Comparison of ENCODE assay signal across 8 cellular contexts in genomic region chr3:4722103-4722502, GRCh38.
DNase-seq lines count a peak whose midpoint lies in the region; ATAC-seq and TF ChIP-seq lines count a peak whose summit lies in the region.

No MANE protein-coding gene starts in this region.

- H3K27me3 ChIP-seq in GM23248 (replicated peaks; ENCODE audit: insufficient read depth) = no peaks in the 10 kb centered on the region
- no peaks in the 10 kb centered on the region for H3K27me3 ChIP-seq in right cardiac atrium (ENCODE audit: control insufficient read depth, insufficient read depth)
- no peaks in the 10 kb centered on the region for H3K27me3 ChIP-seq in spleen (replicated peaks in 1 of 7)

- peak overlapping the region; percentile 79 for H3K9ac ChIP-seq in GM23248

- in situ Hi-C loops in G401 (cut with HindIII; ENCODE audit: low sequenced_read_pairs) (no loop called here), GM23248 (cut with MboI) (no loop called here)

- DNase-seq in G401 (ENCODE audit: low spot score) (peak; percentile 72), GM23248 (peak; percentile 87), NCI-H345 treated with DMSO at 0.1 percent for 48 hours (lab: John Stamatoyannopoulos, UW; ENCODE audit: unreplicated experiment) (peak; percentile 2), right cardiac atrium (peak; percentile 57 to 80 (median 69)), spleen (no peak), KG1 (lab: John Stamatoyannopoulos, UW) (no peak)
- DNase-seq in activated naive CD8-positive, alpha-beta T cell treated with anti-CD3 and anti-CD28 coated beads for 36 hours = peak; percentile 24

- intact Hi-C loops in right cardiac atrium (cut with DNase I) = loop anchor here in 3 of 4 donors (5.0 to 10.0 kb wide), 5 partner anchors 93 to 463 kb away; partner anchors contain the start of genes BHLHE40 (in 2 of the 3) and EDEM1 (in 1 of the 3)
- intact Hi-C loops in spleen (cut with DNase I; ENCODE audit: low total_unique reads) = no loop called here

- peaks cover 8% of the 10 kb centered on the region for H3K36me3 Mint-ChIP-seq in activated naive CD8-positive, alpha-beta T cell treated with anti-CD3 and anti-CD28 coated beads for 36 hours

- peak in 9 of 11 experiments; percentile 23 to 57 (median 39) for TF ChIP-seq CTCF in spleen (IDR thresholded peaks at IDR 0.05 in 8 of 11, conservative IDR thresholded peaks at IDR 0.05 in 3 of 11)

- H3K9me2 ChIP-seq in GM23248 (ENCODE audit: insufficient read depth) = no peaks in the 10 kb centered on the region

- H3K79me2 ChIP-seq in GM23248 (ENCODE audit: insufficient read depth) = no peaks in the 10 kb centered on the region

- TF ChIP-seq POLR2A in spleen (IDR thresholded peaks at IDR 0.05) = no peak

- H3K4me3 ChIP-seq in GM23248 = peak overlapping the region; percentile 45; the same call in 1 of the 2 replicates
- no peak overlapping the region for H3K4me3 ChIP-seq in right cardiac atrium (ENCODE audit: low read length)
- no peak overlapping the region for H3K4me3 ChIP-seq in spleen

- peaks cover 41% of the 10 kb centered on the region for H3K4me1 Mint-ChIP-seq in activated naive CD8-positive, alpha-beta T cell treated with anti-CD3 and anti-CD28 coated beads for 36 hours

- peak overlapping the region; percentile 93 for H3K27ac ChIP-seq in GM23248
- peak overlapping the region; percentile 39 for H3K27ac ChIP-seq in right cardiac atrium (ENCODE audit: low read length)
- H3K27ac ChIP-seq in spleen = peak overlapping the region in 4 of 8 donors; percentile 4 to 46 (median 18)

- H4K20me1 ChIP-seq in GM23248 (ENCODE audit: insufficient read depth) = no peaks in the 10 kb centered on the region

- H3K4me2 ChIP-seq in GM23248 (ENCODE audit: unreplicated experiment) = peak overlapping the region; percentile 73

- no peaks in the 10 kb centered on the region for H3K9me3 Mint-ChIP-seq in activated naive CD8-positive, alpha-beta T cell treated with anti-CD3 and anti-CD28 coated beads for 36 hours

- peak overlapping the region; percentile 70 for H3K27ac Mint-ChIP-seq in activated naive CD8-positive, alpha-beta T cell treated with anti-CD3 and anti-CD28 coated beads for 36 hours

- ATAC-seq in right cardiac atrium = peak; percentile 76 to 78
- ATAC-seq in HG03045 (IDR thresholded peaks at IDR 0.05; ENCODE audit: unreplicated experiment) = no peak

- no peak overlapping the region for H3K4me3 Mint-ChIP-seq in activated naive CD8-positive, alpha-beta T cell treated with anti-CD3 and anti-CD28 coated beads for 36 hours

- WGBS in GM23248 (ENCODE audit: low coverage in 1 of 2, low lambda C conversion rate in 2 of 2, missing lambda C conversion rate in 2 of 2), 2 experiments = 18 to 19% methylated on average over 6 of the region's 6 CpGs
- 45% methylated on average over 6 of the region's 6 CpGs for WGBS in right cardiac atrium
- 41 to 53% (median 50%) methylated on average over 6 of the region's 6 CpGs for WGBS in spleen, 5 donors

- peaks cover 26% of the 10 kb centered on the region for H3F3A ChIP-seq in GM23248 (ENCODE audit: insufficient read depth)

- H3K4me1 ChIP-seq in GM23248 (ENCODE audit: insufficient read depth) (peaks cover 38% of the 10 kb centered on the region), right cardiac atrium (ENCODE audit: control insufficient read depth, insufficient read depth, low read length) (no peaks in the 10 kb centered on the region), spleen (peaks cover 0 to 61% (median 26%) of the 10 kb centered on the region in 6 donors)

- no peaks in the 10 kb centered on the region for H3K27me3 Mint-ChIP-seq in activated naive CD8-positive, alpha-beta T cell treated with anti-CD3 and anti-CD28 coated beads for 36 hours

- H3K9me3 ChIP-seq in GM23248 (ENCODE audit: low read depth) (no peaks in the 10 kb centered on the region), right cardiac atrium (ENCODE audit: control insufficient read depth, low read length) (no peaks in the 10 kb centered on the region), spleen (no peaks in the 10 kb centered on the region)

- H3K36me3 ChIP-seq in GM23248 (ENCODE audit: low read depth) (no peaks in the 10 kb centered on the region), spleen (peaks cover 0 to 94% (median 9%) of the 10 kb centered on the region in 6 donors)

- H2AFZ ChIP-seq in GM23248 = no peak overlapping the region

Comparison
In these comparisons a context has a peak if more than half of its experiments do, and no peak if none do; other contexts are left out.
1. DNase-seq: peak in G401 (single experiment), GM23248 (single experiment), NCI-H345 treated with DMSO at 0.1 percent for 48 hours (single experiment), activated naive CD8-positive, alpha-beta T cell treated with anti-CD3 and anti-CD28 coated beads for 36 hours (single experiment) and right cardiac atrium (3 of 3); none in spleen (single experiment) and KG1 (single experiment).